ENCODE assay signal across 9 cellular contexts in genomic region chr20:1266167-1266973, GRCh38. TPM values are rescaled to one million over a fixed set of nuclear protein-coding genes. Genes with fewer than 3 reads are reported as not detected.
DNase-seq lines count a peak whose midpoint lies in the region; ATAC-seq and TF ChIP-seq lines count a peak whose summit lies in the region.
"Had no signal": no experiment of that assay in that cellular context is flagged by ENCODE, and none has a peak within 500 bp of the region (broad histone marks: within the 10 kb centered on the region; RNA-seq: fewer than 3 reads in every experiment).

Gene SNPH (plus strand): TSS chr20:1266294. CDS start chr20:1296240, 29,946 bp downstream.

- H3K4me1 ChIP-seq in endodermal cell (ENCODE audit: control insufficient read depth, insufficient read depth, low read length) (peaks cover 8% of the 10 kb centered on the region), mesenchymal stem cell (ENCODE audit: control insufficient read depth, insufficient read depth, low read depth, low read length) (peaks cover 9% of the 10 kb centered on the region)

- no peaks in the 10 kb centered on the region for H3K9me3 ChIP-seq in endodermal cell (ENCODE audit: control insufficient read depth, low read length)
- no peaks in the 10 kb centered on the region for H3K9me3 ChIP-seq in mesenchymal stem cell (ENCODE audit: control insufficient read depth, low read length)

- H2BK12ac ChIP-seq in mesenchymal stem cell (ENCODE audit: low read length in 2 of 2): peak within 1 kb of the TSS; percentile 83 to 90

- no peak within 1 kb of the TSS for H2BK5ac ChIP-seq in mesenchymal stem cell (ENCODE audit: low read depth, low read length, poor library complexity, severe bottlenecking)

- H3K14ac ChIP-seq in mesenchymal stem cell (ENCODE audit: low read length in 2 of 2): peak within 1 kb of the TSS in 1 of 2 experiments; percentile 18

- WGBS in endodermal cell (ENCODE audit: insufficient coverage in 1 of 2, insufficient read length in 1 of 2), 2 experiments: 0% methylated on average over 11 to 58 of the region's 61 CpGs
- under 1% methylated on average over 49 of the region's 61 CpGs for WGBS in mesenchymal stem cell

- no peaks in the 10 kb centered on the region for H3K9me3 Mint-ChIP-seq in Calu3 (ENCODE audit: low read depth, unreplicated experiment)
- no peaks in the 10 kb centered on the region for H3K9me3 Mint-ChIP-seq in endodermal cell

- no TSS peak for BruUV-seq in Calu3 (replicated peaks; lab: Mats Ljungman, UMichigan)

- H3K23ac ChIP-seq in mesenchymal stem cell (ENCODE audit: low read length in 2 of 2): no peak within 1 kb of the TSS

- H2AFZ ChIP-seq in mesenchymal stem cell (ENCODE audit: low read depth, low read length): peak within 1 kb of the TSS; percentile 24

- peak within 1 kb of the TSS; percentile 84 for H3K4me2 ChIP-seq in mesenchymal stem cell (ENCODE audit: low read length, poor library complexity, severe bottlenecking)

- no peaks in the 10 kb centered on the region for H3K27me3 Mint-ChIP-seq in Calu3 (ENCODE audit: unreplicated experiment)
- H3K27me3 Mint-ChIP-seq in endodermal cell (ENCODE audit: insufficient read depth): peaks cover 8% of the 10 kb centered on the region

- H3K36me3 ChIP-seq in endodermal cell (ENCODE audit: control insufficient read depth, insufficient read depth, low read length) (no peaks in the 10 kb centered on the region), mesenchymal stem cell (ENCODE audit: control insufficient read depth in 1 of 2, insufficient read depth in 2 of 2, low read depth in 1 of 2, low read length in 2 of 2) (peaks cover 8 to 20% of the 10 kb centered on the region in 2 experiments)

- peak within 1 kb of the TSS; percentile 85 for H4K91ac ChIP-seq in mesenchymal stem cell (ENCODE audit: low read length)

- CTCF ChIA-PET in Calu3 (lab: Charles Lee): no interaction called here

- H4K8ac ChIP-seq in mesenchymal stem cell (ENCODE audit: low read length): peak within 1 kb of the TSS; percentile 85

- H3K36me3 Mint-ChIP-seq in Calu3 (ENCODE audit: insufficient read depth, unreplicated experiment): peaks cover 14% of the 10 kb centered on the region
- no peaks in the 10 kb centered on the region for H3K36me3 Mint-ChIP-seq in endodermal cell (ENCODE audit: low read depth)

- H3K4me3 Mint-ChIP-seq in Calu3 (ENCODE audit: low read depth, unreplicated experiment) (peak within 1 kb of the TSS; percentile 75), endodermal cell (peak within 1 kb of the TSS; percentile 56)

- peak within 1 kb of the TSS; percentile 92 for H2BK15ac ChIP-seq in mesenchymal stem cell (ENCODE audit: low read depth, poor library complexity, severe bottlenecking)

- intact Hi-C loops in Calu3 (cut with micrococcal nuclease; ENCODE audit: unreplicated experiment): no loop called here

- H3K27me3 ChIP-seq in endodermal cell (ENCODE audit: control insufficient read depth, insufficient read depth, low read length, poor library complexity, severe bottlenecking) (peaks cover 5% of the 10 kb centered on the region), mesenchymal stem cell (ENCODE audit: control insufficient read depth in 1 of 2, insufficient read depth in 1 of 2, low read length in 2 of 2) (no peaks in the 10 kb centered on the region)

- H3K27ac Mint-ChIP-seq in Calu3 (ENCODE audit: unreplicated experiment) (peak within 1 kb of the TSS; percentile 44), endodermal cell (peak within 1 kb of the TSS; percentile 82)

- H2BK120ac ChIP-seq in mesenchymal stem cell (ENCODE audit: low read depth, low read length): peak within 1 kb of the TSS; percentile 65

- H3K4me1 Mint-ChIP-seq in Calu3 (ENCODE audit: low read depth, unreplicated experiment) (peaks cover 12% of the 10 kb centered on the region), endodermal cell (peaks cover 21% of the 10 kb centered on the region)

- H3K4ac ChIP-seq in mesenchymal stem cell (ENCODE audit: low read depth in 1 of 2, low read length in 2 of 2): peak within 1 kb of the TSS in 1 of 2 experiments; percentile 69

- TF ChIP-seq CTCF in Calu3 (IDR thresholded peaks at IDR 0.05; ENCODE audit: unreplicated experiment) (no peak), HFF-Myc (IDR thresholded peaks at IDR 0.05; ENCODE audit: low read depth, low read length, missing control alignments) (no peak), endodermal cell (conservative IDR thresholded peaks at IDR 0.05) (no peak)

- DNase-seq in Calu3 (peak; percentile 40), HFF-Myc (ENCODE audit: extremely low read depth, low read depth) (no peak), NCI-H526 treated with DMSO at 0.1 percent for 48 hours (lab: John Stamatoyannopoulos, UW) (peak; percentile 64), endodermal cell (peak; percentile 89), mesenchymal stem cell (peak; percentile 83)
- DNase-seq in activated CD8-positive, alpha-beta memory T cell treated with anti-CD3 and anti-CD28 coated beads, Interleukin-2, amount 50 U/mL, for 24 hours (ENCODE audit: extremely low read depth): peak; percentile 42
- DNase-seq in stimulated activated CD8-positive, alpha-beta memory T cell treated with anti-CD3 and anti-CD28 coated beads, Interleukin-12 subunit alpha, Interleukin-12 subunit beta, amount 100 ng/mL, for 1 hour (ENCODE audit: low read depth): peak; percentile 61

- H3K4me3 ChIP-seq in HFF-Myc (replicated peaks; ENCODE audit: low read depth, low read length): peak within 1 kb of the TSS; percentile 54
- H3K4me3 ChIP-seq in endodermal cell (ENCODE audit: low read length): peak within 1 kb of the TSS; percentile 78
- H3K4me3 ChIP-seq in mesenchymal stem cell (ENCODE audit: insufficient read depth in 1 of 2, low read depth in 1 of 2, low read length in 2 of 2): peak within 1 kb of the TSS; percentile 84 to 85
- H3K4me3 ChIP-seq: SK-N-MC had no signal

- H3K27ac ChIP-seq in endodermal cell (ENCODE audit: low read depth, low read length) (no peak within 1 kb of the TSS), mesenchymal stem cell (ENCODE audit: low read length, poor library complexity, severe bottlenecking) (peak within 1 kb of the TSS; percentile 62)
- H3K27ac ChIP-seq: SK-N-MC had no signal

- H3K79me1 ChIP-seq in mesenchymal stem cell (replicated peaks; ENCODE audit: low read length, poor library complexity, severe bottlenecking): peaks cover 36% of the 10 kb centered on the region

- no peak within 1 kb of the TSS for H2AK5ac ChIP-seq in mesenchymal stem cell (ENCODE audit: low read length, severe bottlenecking)

- peak within 1 kb of the TSS; percentile 73 to 88 for H3K18ac ChIP-seq in mesenchymal stem cell (ENCODE audit: low read depth in 1 of 2, low read length in 2 of 2)

- H3K9ac ChIP-seq in endodermal cell (ENCODE audit: extremely low read depth, low read length, poor library complexity, severe bottlenecking) (no peak within 1 kb of the TSS), mesenchymal stem cell (ENCODE audit: low read length) (peak within 1 kb of the TSS; percentile 90)

- ATAC-seq in HG03565 (IDR thresholded peaks at IDR 0.05; ENCODE audit: unreplicated experiment): no peak

RNA-seq across cellular contexts. Expression of gene SNPH, which starts in this region (rescaled TPM):
- total RNA-seq in Calu3 (2022): 2.0 and 2.4 TPM in 2 replicates
- total RNA-seq in endodermal cell: 1 to 10 TPM; 2.2 to 4.9 TPM
- polyA plus RNA-seq in endodermal cell (2013, experiment 1 of 2): 2.0 TPM
- 2.1 TPM for polyA plus RNA-seq in endodermal cell (2013, experiment 2 of 2)
- polyA plus RNA-seq in mesenchymal stem cell (2013, experiment 1 of 2): 10.0 TPM
- 9.5 TPM for polyA plus RNA-seq in mesenchymal stem cell (2013, experiment 2 of 2)
